ENCODE assay signal across 24 cellular contexts in the genomic region with DNA sequence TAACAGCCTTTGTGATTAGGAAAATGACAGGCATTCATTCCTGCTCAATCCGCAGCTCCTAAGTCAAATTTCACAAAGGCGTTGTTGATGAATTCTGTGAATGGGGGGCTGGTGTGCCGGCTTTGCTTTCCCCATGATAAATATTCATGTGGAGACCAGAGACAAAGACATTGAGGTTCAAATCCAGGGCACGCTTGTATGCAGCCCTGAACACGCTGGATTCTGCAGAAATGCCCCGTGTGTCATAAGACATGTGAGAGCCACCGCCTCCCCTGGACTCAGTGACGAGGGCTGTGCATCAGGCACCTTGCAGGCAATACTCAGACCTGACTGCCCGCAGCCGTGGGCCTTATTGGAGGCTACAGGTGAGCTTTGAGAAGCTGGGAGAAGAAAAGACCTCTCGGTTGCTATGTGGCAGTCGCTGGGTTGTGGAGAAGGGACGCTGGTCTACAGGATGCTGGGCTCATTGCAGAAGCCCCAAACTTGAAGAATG.
DNase-seq lines count a peak whose midpoint lies in the region; ATAC-seq and TF ChIP-seq lines count a peak whose summit lies in the region.
"Had no signal": no experiment of that assay in that cellular context is flagged by ENCODE, and none has a peak within 500 bp of the region (broad histone marks: within the 10 kb centered on the region; RNA-seq: fewer than 3 reads in every experiment).

No MANE protein-coding gene starts in this region.

- H3K27ac Mint-ChIP-seq in chondrocyte (ENCODE audit: unreplicated experiment), result no peak overlapping the region
- H3K27ac Mint-ChIP-seq in progenitor cell of endocrine pancreas, result peak overlapping the region; percentile 56
- H3K27ac Mint-ChIP-seq: naive B cell had no signal

- H3K9me3 Mint-ChIP-seq in chondrocyte (ENCODE audit: low read depth) (peaks cover 2% of the 10 kb centered on the region), progenitor cell of endocrine pancreas (ENCODE audit: low read depth) (peaks cover 5% of the 10 kb centered on the region)

- H3K27me3 ChIP-seq in transverse colon, result peaks cover 3% of the 10 kb centered on the region
- H3K27me3 ChIP-seq: body of pancreas, pancreas had no signal

- intact Hi-C loops in transverse colon (cut with DNase I; ENCODE audit: low total_unique reads), result no loop called here

- no peaks in the 10 kb centered on the region for H3K4me1 Mint-ChIP-seq in chondrocyte (ENCODE audit: low read depth)
- H3K4me1 Mint-ChIP-seq in progenitor cell of endocrine pancreas (ENCODE audit: low read depth), result peaks cover 20% of the 10 kb centered on the region
- H3K4me1 Mint-ChIP-seq: naive B cell had no signal

- TF ChIP-seq POLR2A in transverse colon (IDR thresholded peaks at IDR 0.05), result no peak

- 78 to 83% methylated on average over 6 to 13 of the region's 13 CpGs for WGBS in transverse colon (ENCODE audit: low coverage in 1 of 2), 2 donors

- ATAC-seq in HG02642 (IDR thresholded peaks at IDR 0.05; ENCODE audit: poor library complexity, unreplicated experiment), result no peak
- ATAC-seq: A549, body of pancreas, left colon, pancreas, SK-N-SH treated with all-trans-retinoic acid at 6 μM for 48 hours had no signal

- no peaks in the 10 kb centered on the region for H3K36me3 Mint-ChIP-seq in chondrocyte (ENCODE audit: low read depth)
- peaks cover 1% of the 10 kb centered on the region for H3K36me3 Mint-ChIP-seq in progenitor cell of endocrine pancreas (ENCODE audit: insufficient read depth)
- H3K36me3 Mint-ChIP-seq: naive B cell had no signal

- peak; percentile 91 for DNase-seq in Ammon's horn (ENCODE audit: low spot score)
- DNase-seq in chondrocyte (ENCODE audit: low spot score), result peak; percentile 81
- peak; percentile 93 for DNase-seq in medulla oblongata (ENCODE audit: extremely low spot score)
- no peak for DNase-seq in progenitor cell of endocrine pancreas (ENCODE audit: low spot score, unreplicated experiment)
- DNase-seq in UCSD-AML1 (lab: John Stamatoyannopoulos, UW; ENCODE audit: unreplicated experiment), result no peak
- no peak for DNase-seq in AG08396 (ENCODE audit: low spot score)
- no peak for DNase-seq in transverse colon
- DNase-seq: activated CD4-positive, alpha-beta T cell treated with anti-CD3 and anti-CD28 coated beads, Interleukin-2, amount 50 U/mL, for 1 hour; activated gamma-delta T cell; body of pancreas; COR-L47; DMS79 treated with DMSO at 0.1 percent for 48 hours; GM23248; left colon; mesenchymal stem cell; naive B cell; NCI-H1417; NCI-H446; pancreas; WERI-Rb-1 had no signal

- no peaks in the 10 kb centered on the region for H3K4me1 ChIP-seq in transverse colon
- H3K4me1 ChIP-seq: A549, body of pancreas, pancreas had no signal

- H3K27me3 Mint-ChIP-seq in chondrocyte (ENCODE audit: low read depth) (peaks cover 20% of the 10 kb centered on the region), progenitor cell of endocrine pancreas (peaks cover 37% of the 10 kb centered on the region)

- H3K36me3 ChIP-seq in transverse colon, result no peaks in the 10 kb centered on the region
- H3K36me3 ChIP-seq: pancreas, WERI-Rb-1 had no signal

- TF ChIP-seq EP300 in transverse colon (IDR thresholded peaks at IDR 0.05; ENCODE audit: low read depth), result no peak

- in situ Hi-C loops in transverse colon (cut with MboI; ENCODE audit: low pct_ligation_motif_present in 1 of 4, low pct_unique_long_range_greater_than_20kb in 1 of 4, low sequenced_read_pairs in 3 of 4), result no loop called here

- H3K27ac ChIP-seq in transverse colon, result no peak overlapping the region
- H3K27ac ChIP-seq: A549, body of pancreas, coronary artery, GM23248, pancreas, WERI-Rb-1 had no signal

- TF ChIP-seq CTCF in chondrocyte (IDR thresholded peaks at IDR 0.05), result no peak
- TF ChIP-seq CTCF in progenitor cell of endocrine pancreas (IDR thresholded peaks at IDR 0.05; ENCODE audit: unreplicated experiment), result no peak
- no peak for TF ChIP-seq CTCF in transverse colon (IDR thresholded peaks at IDR 0.05)

- no peak overlapping the region for H3K4me3 ChIP-seq in transverse colon
- H3K4me3 ChIP-seq: A549, body of pancreas, coronary artery, GM23248, pancreas had no signal

- no peaks in the 10 kb centered on the region for H3K9me3 ChIP-seq in transverse colon
- H3K9me3 ChIP-seq: A549, body of pancreas, pancreas had no signal

- no peak overlapping the region for H3K4me3 Mint-ChIP-seq in chondrocyte (ENCODE audit: unreplicated experiment)
- H3K4me3 Mint-ChIP-seq in progenitor cell of endocrine pancreas (ENCODE audit: low read depth), result no peak overlapping the region
- H3K4me3 Mint-ChIP-seq: naive B cell had no signal

Comparison
In these comparisons a context has a peak if more than half of its experiments do, and no peak if none do; other contexts are left out.
1. DNase-seq: peak in Ammon's horn (single experiment), chondrocyte (single experiment) and medulla oblongata (single experiment); none in progenitor cell of endocrine pancreas (single experiment), UCSD-AML1 (single experiment), AG08396 (single experiment) and transverse colon (single experiment).